Comparison of ENCODE assay signal across 13 cellular contexts in the genomic region with DNA sequence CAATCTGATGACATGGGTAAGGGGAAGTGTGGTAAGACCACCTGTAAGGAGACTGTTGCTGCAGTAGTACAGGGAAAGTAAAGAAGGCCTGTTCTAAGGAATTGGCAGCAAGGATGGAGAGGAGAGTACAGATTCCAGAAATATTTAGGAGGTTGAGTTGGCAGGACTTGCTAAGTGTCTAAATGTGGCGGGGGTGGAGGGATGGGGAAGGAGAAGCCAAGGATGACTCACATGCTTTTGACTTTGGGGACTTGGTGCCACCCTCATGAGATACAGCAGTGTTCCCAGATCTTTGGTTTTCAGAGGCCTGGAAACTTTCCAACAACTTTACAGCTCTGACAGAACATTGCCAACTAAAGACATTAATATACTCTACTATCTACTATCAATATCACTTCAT. TPM values are rescaled to one million over a fixed set of nuclear protein-coding genes. Genes with fewer than 3 reads are reported as not detected.
DNase-seq lines count a peak whose midpoint lies in the region; ATAC-seq and TF ChIP-seq lines count a peak whose summit lies in the region.
"Had no signal": no experiment of that assay in that cellular context is flagged by ENCODE, and none has a peak within 500 bp of the region (broad histone marks: within the 10 kb centered on the region; RNA-seq: fewer than 3 reads in every experiment).

No MANE protein-coding gene starts in this region.

- peaks cover 0 to 11% of the 10 kb centered on the region in 2 experiments; a peak in 3 of 4 replicates for H3K9me3 ChIP-seq in HCT116 (ENCODE audit: control insufficient read depth in 1 of 2, insufficient read depth in 1 of 2, low read depth in 1 of 2, low read length in 2 of 2)
- peaks cover 22% of the 10 kb centered on the region for H3K9me3 ChIP-seq in SK-N-SH
- peaks cover 13% of the 10 kb centered on the region for H3K9me3 ChIP-seq in mucosa of descending colon

- H3K9me2 ChIP-seq in HCT116 (ENCODE audit: insufficient read depth) (no peaks in the 10 kb centered on the region), SK-N-SH (no peaks in the 10 kb centered on the region)

- no peak overlapping the region for H3K4me3 Mint-ChIP-seq in stimulated activated effector memory CD8-positive, alpha-beta T cell treated with anti-CD3 and anti-CD28 coated beads, Interleukin-12 subunit alpha, Interleukin-12 subunit beta, amount 100 ng/mL, for 72 hours
- H3K4me3 Mint-ChIP-seq: neural progenitor cell had no signal

- peaks cover 96% of the 10 kb centered on the region for H3K79me2 ChIP-seq in HCT116 (ENCODE audit: insufficient read depth, low read length)
- peaks cover 100% of the 10 kb centered on the region for H3K79me2 ChIP-seq in SK-N-SH (ENCODE audit: insufficient read depth)

- peaks cover 51% of the 10 kb centered on the region for H3F3A ChIP-seq in SK-N-SH (replicated peaks; ENCODE audit: insufficient read depth)

- no peak for TF ChIP-seq POLR2A in HCT116 (IDR thresholded peaks at IDR 0.05; ENCODE audit: borderline replicate concordance, extremely low read depth, insufficient read depth, insufficient read length)

- CTCF ChIA-PET in HCT116 (lab: Charles Lee) (no interaction called here), SK-N-SH (lab: Yijun Ruan, JAX) (interaction anchor here (1.0 kb wide), 1 partner anchor 12 kb away, joined by 4 read pairs; no protein-coding TSS in a partner anchor)

- peaks cover 9% of the 10 kb centered on the region for H3K9me3 Mint-ChIP-seq in stimulated activated effector memory CD8-positive, alpha-beta T cell treated with anti-CD3 and anti-CD28 coated beads, Interleukin-12 subunit alpha, Interleukin-12 subunit beta, amount 100 ng/mL, for 72 hours

- peaks cover 46% of the 10 kb centered on the region for H3K4me1 Mint-ChIP-seq in stimulated activated effector memory CD8-positive, alpha-beta T cell treated with anti-CD3 and anti-CD28 coated beads, Interleukin-12 subunit alpha, Interleukin-12 subunit beta, amount 100 ng/mL, for 72 hours

- H4K20me1 ChIP-seq in HCT116 (ENCODE audit: insufficient read depth) (no peaks in the 10 kb centered on the region), SK-N-SH (ENCODE audit: insufficient read depth) (peaks cover 47% of the 10 kb centered on the region; the same call in 1 of the 2 replicates)

- H3K27ac Mint-ChIP-seq in stimulated activated effector memory CD8-positive, alpha-beta T cell treated with anti-CD3 and anti-CD28 coated beads, Interleukin-12 subunit alpha, Interleukin-12 subunit beta, amount 100 ng/mL, for 72 hours: peak overlapping the region; percentile 13
- H3K27ac Mint-ChIP-seq: neural progenitor cell had no signal

- intact Hi-C loops in HCT116 (cut with micrococcal nuclease) (no loop called here), mucosa of descending colon (cut with DNase I, micrococcal nuclease) (no loop called here)

- H3K36me3 ChIP-seq in HCT116 (ENCODE audit: control insufficient read depth in 1 of 2, insufficient read depth in 2 of 2, low read length in 2 of 2) (no peaks in the 10 kb centered on the region), SK-N-SH (replicated peaks in 1 of 2; ENCODE audit: control insufficient read depth in 1 of 2, insufficient read depth in 2 of 2, low read length in 1 of 2) (peaks cover 16 to 57% of the 10 kb centered on the region in 2 experiments), mucosa of descending colon (ENCODE audit: low read depth) (no peaks in the 10 kb centered on the region)
- H3K36me3 ChIP-seq: neural progenitor cell had no signal

- H2AFZ ChIP-seq in HCT116 (ENCODE audit: low read depth, low read length, poor library complexity, severe bottlenecking) (no peak overlapping the region), SK-N-SH (ENCODE audit: low read depth) (no peak overlapping the region)
- H2AFZ ChIP-seq: neural progenitor cell had no signal

- H3K4me1 ChIP-seq in HCT116 (ENCODE audit: control insufficient read depth in 1 of 2, insufficient read depth in 2 of 2, low read length in 2 of 2) (peaks cover 0 to 13% of the 10 kb centered on the region in 2 experiments; a peak in 2 of 4 replicates), SK-N-SH (ENCODE audit: control insufficient read depth in 1 of 2, insufficient read depth in 2 of 2, low read depth in 1 of 2, low read length in 1 of 2) (peaks cover 18% of the 10 kb centered on the region in 2 experiments; a peak in 3 of 4 replicates), mucosa of descending colon (ENCODE audit: low read depth) (peaks cover 9% of the 10 kb centered on the region)

- H3K4me3 ChIP-seq in HCT116 (replicated peaks in 1 of 2; ENCODE audit: low read depth in 1 of 2, low read length in 2 of 2) (no peak overlapping the region), SK-N-SH (ENCODE audit: low read depth in 2 of 2, low read length in 1 of 2) (no peak overlapping the region), fibroblast of pulmonary artery (replicated peaks; ENCODE audit: low read depth, low read length) (no peak overlapping the region), mucosa of descending colon (no peak overlapping the region)
- H3K4me3 ChIP-seq: neural progenitor cell had no signal

- peak in 1 of 2 experiments; percentile 58; a peak in 1 of 4 replicates for TF ChIP-seq EP300 in SK-N-SH (IDR thresholded peaks at IDR 0.05; ENCODE audit: borderline replicate concordance in 1 of 2, low read depth in 1 of 2, low read length in 1 of 2)

- no TSS peak for BruUV-seq in HCT116 (replicated peaks; lab: Mats Ljungman, UMichigan)

- H3K4me2 ChIP-seq in HCT116 (ENCODE audit: low read length) (peak overlapping the region; percentile 20), SK-N-SH (peak overlapping the region; percentile 18)
- H3K4me2 ChIP-seq: neural progenitor cell had no signal

- H3K9ac ChIP-seq in HCT116 (ENCODE audit: low read length) (no peak overlapping the region), SK-N-SH (no peak overlapping the region)
- H3K9ac ChIP-seq: neural progenitor cell had no signal

- peaks cover 88% of the 10 kb centered on the region for H3K36me3 Mint-ChIP-seq in stimulated activated effector memory CD8-positive, alpha-beta T cell treated with anti-CD3 and anti-CD28 coated beads, Interleukin-12 subunit alpha, Interleukin-12 subunit beta, amount 100 ng/mL, for 72 hours

- 67% methylated on average over 1 of the region's 1 CpG for WGBS in SK-N-SH (ENCODE audit: low lambda C conversion rate)

- ATAC-seq in HCT116 (peak; percentile 59; the same call in 1 of the 2 replicates), mucosa of descending colon (no peak), GM18861 (IDR thresholded peaks at IDR 0.05; ENCODE audit: unreplicated experiment) (no peak)
- no peak for ATAC-seq in stimulated activated effector memory CD8-positive, alpha-beta T cell treated with anti-CD3 and anti-CD28 coated beads, Interleukin-12 subunit alpha, Interleukin-12 subunit beta, amount 100 ng/mL, for 72 hours

- POLR2A ChIA-PET in HCT116 (lab: Charles Lee) (no interaction called here), SK-N-SH (lab: Yijun Ruan, JAX) (no interaction called here)

- no peak overlapping the region for H3K27ac ChIP-seq in HCT116 (ENCODE audit: low read depth, low read length)
- peak overlapping the region in 1 of 2 experiments; percentile 50; a peak in 2 of 4 replicates for H3K27ac ChIP-seq in SK-N-SH (ENCODE audit: low read depth in 2 of 2, low read length in 1 of 2)
- H3K27ac ChIP-seq: neural progenitor cell had no signal

- no peak for DNase-seq in HCT116 (ENCODE audit: low read depth, low spot score)
- no peak for DNase-seq in SK-N-SH
- DNase-seq in fibroblast of pulmonary artery (ENCODE audit: low read depth): peak; percentile 60
- DNase-seq in stimulated activated effector memory CD8-positive, alpha-beta T cell treated with anti-CD3 and anti-CD28 coated beads, Interleukin-12 subunit alpha, Interleukin-12 subunit beta, amount 100 ng/mL, for 72 hours (ENCODE audit: low spot score in 2 of 2): no peak
- no peak for DNase-seq in NCI-H748 treated with DMSO at 0.1 percent for 48 hours (lab: John Stamatoyannopoulos, UW)
- DNase-seq in mucosa of descending colon: no peak
- DNase-seq in OCI-M2 (lab: John Stamatoyannopoulos, UW; ENCODE audit: unreplicated experiment): no peak
- DNase-seq: activated CD8-positive, alpha-beta memory T cell treated with anti-CD3 and anti-CD28 coated beads, Interleukin-2, amount 50 U/mL, for 4 hours; DMS 273 treated with DMSO at 0.1 percent for 48 hours; NCI-H1930; stimulated activated naive CD4-positive, alpha-beta T cell had no signal

- TF ChIP-seq CTCF in HCT116 (IDR thresholded peaks at IDR 0.05 in 2 of 3, conservative IDR thresholded peaks at IDR 0.05 in 1 of 3; ENCODE audit: borderline replicate concordance in 1 of 3, insufficient read depth in 1 of 3, low read depth in 2 of 3, low read length in 2 of 3): no peak
- TF ChIP-seq CTCF in SK-N-SH (IDR thresholded peaks at IDR 0.05): no peak
- TF ChIP-seq CTCF in fibroblast of pulmonary artery (IDR thresholded peaks at IDR 0.05; ENCODE audit: low read length, missing control alignments): no peak
- no peak for TF ChIP-seq CTCF in mucosa of descending colon (IDR thresholded peaks at IDR 0.05)

- RAD21 ChIA-PET in HCT116 (lab: Charles Lee; ENCODE audit: low non-redundant PET in 1 of 2, low total read pairs in 2 of 2, uncharacterized antibody in 2 of 2, unreplicated experiment in 2 of 2): no interaction called here

- H3K27me3 ChIP-seq in HCT116 (ENCODE audit: insufficient read depth, low read length) (no peaks in the 10 kb centered on the region), SK-N-SH (ENCODE audit: insufficient read depth) (no peaks in the 10 kb centered on the region)
- H3K27me3 ChIP-seq: neural progenitor cell had no signal

- TF ChIP-seq RAD21 in HCT116 (IDR thresholded peaks at IDR 0.05; ENCODE audit: low read depth): no peak
- no peak for TF ChIP-seq RAD21 in SK-N-SH (IDR thresholded peaks at IDR 0.05; ENCODE audit: low read length)

TF ChIP-seq in HCT116, 20 proteins besides CTCF, POLR2A, EP300 and RAD21 (continues in another document):
- TF ChIP-seq, protein P1, sequence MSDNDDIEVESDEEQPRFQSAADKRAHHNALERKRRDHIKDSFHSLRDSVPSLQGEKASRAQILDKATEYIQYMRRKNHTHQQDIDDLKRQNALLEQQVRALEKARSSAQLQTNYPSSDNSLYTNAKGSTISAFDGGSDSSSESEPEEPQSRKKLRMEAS (IDR thresholded peaks at IDR 0.05): no peak
- TF ChIP-seq POLR2AphosphoS5 (IDR thresholded peaks at IDR 0.05; ENCODE audit: low read depth, low read length) (no peak), EGR1 (IDR thresholded peaks at IDR 0.05; ENCODE audit: low read depth) (no peak)

TF ChIP-seq in SK-N-SH, 30 proteins besides CTCF, POLR2A, EP300 and RAD21 (continues in another document):
- TF ChIP-seq JUND (IDR thresholded peaks at IDR 0.05): peak; percentile 62
- TF ChIP-seq FOSL2 (IDR thresholded peaks at IDR 0.05; ENCODE audit: borderline replicate concordance, low read depth): peak; percentile 74; the same call in 1 of the 2 replicates
- no peak for TF ChIP-seq NRF1 (IDR thresholded peaks at IDR 0.05; ENCODE audit: low read depth, low read length)
- TF ChIP-seq SIN3A (IDR thresholded peaks at IDR 0.05; ENCODE audit: borderline replicate concordance, low read depth, low read length): no peak
- TF ChIP-seq FOXJ3 (CRISPR knock-in tag; IDR thresholded peaks at IDR 0.05): no peak

RNA-seq across cellular contexts. Expression of a gene that starts 45.4 kb away (rescaled TPM):
- total RNA-seq in HCT116 (2021; ENCODE audit: unreplicated experiment): 41.4 TPM
- polyA plus RNA-seq in HCT116 (2012): 4.6 TPM in 2 replicates
- 30.3 and 33.2 TPM in 2 replicates for polyA plus RNA-seq in SK-N-SH (2012; rRNA removed)
- polyA plus RNA-seq in SK-N-SH (2012; cell fraction: cytosol; rRNA removed): 29.6 and 31.5 TPM in 2 replicates
- 53.3 and 69.9 TPM in 2 replicates for polyA plus RNA-seq in SK-N-SH (2012; cell fraction: nucleus; rRNA removed)
- 10 to 100 TPM; 23.4 to 52.4 (median 33.1) TPM for total RNA-seq in mucosa of descending colon
